21 cellular contexts compared by ENCODE assay signal in the genomic region with DNA sequence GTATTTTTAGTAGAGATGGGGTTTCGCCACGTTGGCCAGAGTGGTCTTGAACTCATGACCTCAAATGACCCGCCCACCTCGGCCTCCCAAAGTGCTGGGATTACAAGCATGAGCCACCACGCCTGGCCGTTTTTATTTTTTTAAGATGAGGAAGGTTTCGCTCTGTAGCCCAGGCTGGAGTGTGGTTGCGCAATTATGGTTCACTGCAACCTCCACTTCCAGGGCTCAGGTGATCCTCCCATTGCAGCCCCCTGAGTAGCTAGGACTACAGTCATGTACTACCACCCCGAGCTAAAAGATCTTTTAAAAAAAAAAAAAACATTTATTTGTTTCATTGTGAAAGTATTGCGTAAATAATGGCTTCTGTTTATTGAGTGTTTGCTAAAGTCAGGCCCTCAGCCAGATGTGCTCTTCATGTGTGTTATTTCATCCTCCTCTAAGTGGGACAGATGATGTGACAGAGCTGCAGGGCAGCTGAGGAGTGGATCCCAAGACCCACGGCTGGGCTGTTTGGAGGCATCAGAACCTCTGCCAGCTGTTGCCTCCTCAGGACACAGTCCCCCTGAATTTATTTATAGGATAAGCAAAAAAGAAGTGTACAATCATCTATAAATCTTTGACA. TPM values are rescaled to one million over a fixed set of nuclear protein-coding genes. Genes with fewer than 3 reads are reported as not detected.
DNase-seq lines count a peak whose midpoint lies in the region; ATAC-seq, FAIRE-seq and TF ChIP-seq lines count a peak whose summit lies in the region.
"Had no signal": no experiment of that assay in that cellular context is flagged by ENCODE, and none has a peak within 500 bp of the region (broad histone marks: within the 10 kb centered on the region; RNA-seq: fewer than 3 reads in every experiment).

No MANE protein-coding gene starts in this region.

- 82% methylated on average over 11 of the region's 11 CpGs for WGBS in A549 (ENCODE audit: missing lambda C conversion rate)
- WGBS in mesenchymal stem cell, result 92% methylated on average over 9 of the region's 11 CpGs

- H2AFZ ChIP-seq in mesenchymal stem cell (ENCODE audit: low read depth, low read length), result no peak overlapping the region

- no peak overlapping the region for H4K8ac ChIP-seq in mesenchymal stem cell (ENCODE audit: low read length)

- TF ChIP-seq EP300 in A549 (IDR thresholded peaks at IDR 0.05), result no peak
- TF ChIP-seq EP300 in Ishikawa (IDR thresholded peaks at IDR 0.05; ENCODE audit: borderline replicate concordance), result no peak

- no peak overlapping the region for H3K9ac ChIP-seq in mesenchymal stem cell (ENCODE audit: low read length)

- H3K14ac ChIP-seq in mesenchymal stem cell (ENCODE audit: low read length in 2 of 2), result no peak overlapping the region

- no peak overlapping the region for H3K4me2 ChIP-seq in A549
- no peak overlapping the region for H3K4me2 ChIP-seq in mesenchymal stem cell (ENCODE audit: low read length, poor library complexity, severe bottlenecking)

- no peak for FAIRE-seq in A549 (lab: Jason Lieb, UNC)

- H3K9me3 ChIP-seq in A549 (no peaks in the 10 kb centered on the region), mesenchymal stem cell (ENCODE audit: control insufficient read depth, low read length) (no peaks in the 10 kb centered on the region)

- ATAC-seq in A549, result no peak
- no peak for ATAC-seq in GM19395 (IDR thresholded peaks at IDR 0.05; ENCODE audit: unreplicated experiment)
- ATAC-seq: foreskin keratinocyte; stimulated activated memory B cell treated with anti-CD40 and anti-IgM and Interleukin-4, amounts not matched to agents 10 μg/mL and 1 μg/mL and 100 μg/mL, for 72 hours had no signal

- no peak overlapping the region for H4K91ac ChIP-seq in mesenchymal stem cell (ENCODE audit: low read length)

- H2BK120ac ChIP-seq in mesenchymal stem cell (ENCODE audit: low read depth, low read length), result no peak overlapping the region

- H2AK5ac ChIP-seq in mesenchymal stem cell (ENCODE audit: low read length, severe bottlenecking), result no peak overlapping the region

- H3K18ac ChIP-seq in mesenchymal stem cell (ENCODE audit: low read depth in 1 of 2, low read length in 2 of 2), result no peak overlapping the region

- H2BK12ac ChIP-seq in mesenchymal stem cell (ENCODE audit: low read length in 2 of 2), result no peak overlapping the region

- no peak overlapping the region for H2BK15ac ChIP-seq in mesenchymal stem cell (ENCODE audit: low read depth, poor library complexity, severe bottlenecking)

- no peak for TF ChIP-seq POLR2A in A549 (IDR thresholded peaks at IDR 0.05; ENCODE audit: low read length)

- peaks cover 9% of the 10 kb centered on the region for H3K79me1 ChIP-seq in mesenchymal stem cell (replicated peaks; ENCODE audit: low read length, poor library complexity, severe bottlenecking)

- peaks cover 54 to 61% of the 10 kb centered on the region in 2 experiments for H3K36me3 ChIP-seq in mesenchymal stem cell (ENCODE audit: control insufficient read depth in 1 of 2, insufficient read depth in 2 of 2, low read depth in 1 of 2, low read length in 2 of 2)

- TF ChIP-seq RAD21 in A549 (conservative IDR thresholded peaks at IDR 0.05 in 1 of 2, IDR thresholded peaks at IDR 0.05 in 1 of 2) (no peak), Ishikawa (IDR thresholded peaks at IDR 0.05; ENCODE audit: low read depth) (no peak)

- CTCF ChIA-PET in A549 (lab: Yijun Ruan, JAX), result interaction anchor here (0.6 to 1.9 kb wide), 5 partner anchors 15 to 92 kb away, joined by 3 to 8 read pairs (median 6); no protein-coding TSS in a partner anchor

- H3K23ac ChIP-seq in mesenchymal stem cell (ENCODE audit: low read length in 2 of 2), result no peak overlapping the region

- H3K4me1 ChIP-seq in A549 (peaks cover 17% of the 10 kb centered on the region; the same call in 2 of the 3 replicates), mesenchymal stem cell (ENCODE audit: control insufficient read depth, insufficient read depth, low read depth, low read length) (peaks cover 14% of the 10 kb centered on the region)
- H3K4me1 ChIP-seq: foreskin keratinocyte had no signal

- H3K27ac ChIP-seq in A549, result no peak overlapping the region
- H3K27ac ChIP-seq in mesenchymal stem cell (ENCODE audit: low read length, poor library complexity, severe bottlenecking), result no peak overlapping the region
- H3K27ac ChIP-seq: foreskin keratinocyte, SK-N-MC had no signal

- H3K27me3 ChIP-seq in mesenchymal stem cell (ENCODE audit: control insufficient read depth in 1 of 2, insufficient read depth in 1 of 2, low read length in 2 of 2), result no peaks in the 10 kb centered on the region
- H3K27me3 ChIP-seq: foreskin keratinocyte had no signal

- no peak overlapping the region for H2BK5ac ChIP-seq in mesenchymal stem cell (ENCODE audit: low read depth, low read length, poor library complexity, severe bottlenecking)

- no peak for TF ChIP-seq CTCF in A549 (IDR thresholded peaks at IDR 0.05)

- no peak overlapping the region for H3K4me3 ChIP-seq in A549
- H3K4me3 ChIP-seq in mesenchymal stem cell (ENCODE audit: insufficient read depth in 1 of 2, low read depth in 1 of 2, low read length in 2 of 2), result no peak overlapping the region
- H3K4me3 ChIP-seq: SK-N-MC had no signal

- DNase-seq in A549 (ENCODE audit: low read depth in 1 of 2, low spot score in 1 of 2) (no peak), amniotic epithelial cell (ENCODE audit: low read depth) (peak; percentile 51), mesenchymal stem cell (peak; percentile 63), NCI-H2196 (lab: John Stamatoyannopoulos, UW; ENCODE audit: unreplicated experiment) (no peak), activated gamma-delta T cell treated with Interleukin-2 at 50 U/mL for 16 hours (no peak), ecto neural progenitor cell (ENCODE audit: low spot score) (no peak)
- DNase-seq: activated CD4-positive, alpha-beta T cell treated with anti-CD3 and anti-CD28 coated beads for 4 hours; activated CD8-positive, alpha-beta memory T cell treated with anti-CD3 and anti-CD28 coated beads, Interleukin-2, amount 50 U/mL, for 4 hours; activated gamma-delta T cell; anterior cingulate cortex; foreskin keratinocyte; GOT3; kidney glomerular epithelial cell; midbrain; NCI-H526; PC-3; retina had no signal

- H3K4ac ChIP-seq in mesenchymal stem cell (ENCODE audit: low read depth in 1 of 2, low read length in 2 of 2), result no peak overlapping the region

- POLR2A ChIA-PET in A549 (lab: Yijun Ruan, JAX), result no interaction called here

TF ChIP-seq in A549, 52 proteins besides CTCF, POLR2A, EP300 and RAD21:
- peak; percentile 88 to 93 for TF ChIP-seq CEBPB (IDR thresholded peaks at IDR 0.05)
- TF ChIP-seq HEYL (CRISPR knock-in tag; IDR thresholded peaks at IDR 0.05), result no peak

TF ChIP-seq in Ishikawa, 13 proteins besides CTCF, POLR2A, EP300 and RAD21 (continues in another document):
- TF ChIP-seq, protein P1, sequence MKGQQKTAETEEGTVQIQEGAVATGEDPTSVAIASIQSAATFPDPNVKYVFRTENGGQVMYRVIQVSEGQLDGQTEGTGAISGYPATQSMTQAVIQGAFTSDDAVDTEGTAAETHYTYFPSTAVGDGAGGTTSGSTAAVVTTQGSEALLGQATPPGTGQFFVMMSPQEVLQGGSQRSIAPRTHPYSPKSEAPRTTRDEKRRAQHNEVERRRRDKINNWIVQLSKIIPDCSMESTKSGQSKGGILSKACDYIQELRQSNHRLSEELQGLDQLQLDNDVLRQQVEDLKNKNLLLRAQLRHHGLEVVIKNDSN (IDR thresholded peaks at IDR 0.05), result no peak
- TF ChIP-seq ZBTB7A (IDR thresholded peaks at IDR 0.05; ENCODE audit: low read depth) (no peak), CEBPB (IDR thresholded peaks at IDR 0.05) (peak; percentile 96)

RNA-seq across cellular contexts. Expression of a gene that starts 18.5 kb away (rescaled TPM):
- polyA plus RNA-seq in A549 (2011; rRNA removed), result 174 and 197 TPM in 2 replicates
- polyA plus RNA-seq in A549 (2012; cell fraction: cytosol; rRNA removed), result 165 and 179 TPM in 2 replicates
- polyA plus RNA-seq in A549 (2012; cell fraction: nucleus; rRNA removed), result 409 and 482 TPM in 2 replicates
- polyA plus RNA-seq in A549 (2017; fragmentation: RNase III; extraction: RNeasy Plus Mini Kit Qiagen cat#74134 plus additional on column Dnase treatment), result 137 to 151 TPM (median 142 TPM) in 3 replicates
- 111 and 131 TPM in 2 replicates for polyA minus RNA-seq in A549 (2011; rRNA and poly(A)+ RNA removed)
- 127 TPM for polyA plus RNA-seq in mesenchymal stem cell (2013, experiment 1 of 2)
- polyA plus RNA-seq in mesenchymal stem cell (2013, experiment 2 of 2), result 122 TPM

RNA-seq across cellular contexts. Expression of a gene that starts 28.6 kb away (rescaled TPM):
- polyA plus RNA-seq in A549 (2011; rRNA removed) (23.6 and 24.3 TPM in 2 replicates), A549 (2017; fragmentation: RNase III; extraction: RNeasy Plus Mini Kit Qiagen cat#74134 plus additional on column Dnase treatment) (42.2 to 47.6 TPM (median 42.5 TPM) in 3 replicates)
- polyA plus RNA-seq in A549 (2012; cell fraction: cytosol; rRNA removed), result 77.6 and 81.1 TPM in 2 replicates
- polyA plus RNA-seq in A549 (2012; cell fraction: nucleus; rRNA removed), result 264 and 338 TPM in 2 replicates
- polyA minus RNA-seq in A549 (2011; rRNA and poly(A)+ RNA removed), result 7.8 and 16.5 TPM in 2 replicates
- 15.1 TPM for polyA plus RNA-seq in mesenchymal stem cell (2013, experiment 1 of 2)
- polyA plus RNA-seq in mesenchymal stem cell (2013, experiment 2 of 2), result 14.3 TPM

RNA-seq across cellular contexts. Expression of a gene that starts 45.2 kb away (rescaled TPM):
- polyA plus RNA-seq in A549 (2011; rRNA removed) (32.9 and 52.4 TPM in 2 replicates), A549 (2017; fragmentation: RNase III; extraction: RNeasy Plus Mini Kit Qiagen cat#74134 plus additional on column Dnase treatment) (55.8 to 58.5 TPM (median 57.3 TPM) in 3 replicates)
- 32.5 and 44.3 TPM in 2 replicates for polyA plus RNA-seq in A549 (2012; cell fraction: cytosol; rRNA removed)
- polyA plus RNA-seq in A549 (2012; cell fraction: nucleus; rRNA removed), result 83.5 and 91.5 TPM in 2 replicates
- 128 and 145 TPM in 2 replicates for polyA minus RNA-seq in A549 (2011; rRNA and poly(A)+ RNA removed)
- 71.1 TPM for polyA plus RNA-seq in mesenchymal stem cell (2013, experiment 1 of 2)
- 70.3 TPM for polyA plus RNA-seq in mesenchymal stem cell (2013, experiment 2 of 2)

RNA-seq across cellular contexts. Expression of a gene that starts 47.3 kb away (rescaled TPM):
- polyA plus RNA-seq in A549 (2011; rRNA removed) (8.3 and 10.3 TPM in 2 replicates), A549 (2017; fragmentation: RNase III; extraction: RNeasy Plus Mini Kit Qiagen cat#74134 plus additional on column Dnase treatment) (6.7 to 10.1 TPM (median 8.3 TPM) in 3 replicates)
- 4.4 and 5.8 TPM in 2 replicates for polyA plus RNA-seq in A549 (2012; cell fraction: cytosol; rRNA removed)
- polyA plus RNA-seq in A549 (2012; cell fraction: nucleus; rRNA removed), result 7.1 and 8.5 TPM in 2 replicates
- polyA minus RNA-seq in A549 (2011; rRNA and poly(A)+ RNA removed), result 12.6 and 16.0 TPM in 2 replicates
- 140 TPM for polyA plus RNA-seq in mesenchymal stem cell (2013, experiment 1 of 2)
- polyA plus RNA-seq in mesenchymal stem cell (2013, experiment 2 of 2), result 144 TPM

Comparison
In these comparisons a context has a peak if more than half of its experiments do, and no peak if none do; other contexts are left out.
1. DNase-seq: peak in amniotic epithelial cell (single experiment) and mesenchymal stem cell (single experiment); none in A549 (0 of 2), NCI-H2196 (single experiment), activated gamma-delta T cell treated with Interleukin-2 at 50 U/mL for 16 hours (single experiment) and ecto neural progenitor cell (single experiment).